1 cellular context compared by ENCODE assay signal in the genomic region with DNA sequence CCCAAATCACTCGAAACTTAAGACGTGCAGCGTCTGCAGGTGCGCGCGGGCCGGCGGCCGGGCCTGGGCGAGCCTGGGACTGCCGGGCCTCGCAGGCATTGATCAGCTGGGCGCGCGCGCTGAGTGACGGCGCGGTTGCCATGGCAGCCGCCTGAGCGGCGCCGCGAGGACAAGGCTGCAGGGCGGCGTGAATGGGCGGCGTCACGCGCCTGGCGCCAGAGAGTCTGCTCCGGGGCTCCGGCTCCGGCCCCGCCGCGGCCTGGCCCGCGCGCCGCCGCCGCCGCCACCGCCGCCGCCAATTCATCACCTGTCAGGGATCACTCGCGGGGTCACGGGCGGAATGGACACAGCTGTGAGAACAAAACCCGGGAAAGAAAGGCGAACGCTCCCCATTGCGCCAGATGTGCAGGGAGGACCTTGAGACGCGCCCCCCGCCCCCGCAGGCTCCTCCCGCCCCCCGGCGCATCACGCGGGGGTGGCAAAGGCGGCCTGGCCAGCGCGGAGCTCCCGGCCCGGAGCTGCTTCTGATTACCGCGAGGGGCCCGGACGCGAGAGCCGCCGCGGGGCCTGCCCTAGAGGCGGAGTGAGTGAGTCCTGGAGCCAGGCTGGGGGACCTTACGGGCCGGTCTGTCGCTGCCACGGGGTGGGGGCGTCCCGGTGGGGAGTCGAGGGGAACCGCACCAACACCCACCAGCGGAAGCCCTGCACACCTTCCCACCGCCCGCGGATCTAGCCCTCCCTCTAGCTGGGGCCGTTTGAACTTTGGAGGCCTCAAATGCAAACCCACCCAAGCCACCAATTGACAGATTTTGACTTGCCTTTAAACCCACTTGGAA.
TF ChIP-seq lines count a peak whose summit lies in the region.

No MANE protein-coding gene starts in this region.

TF ChIP-seq in HepG2, 621 proteins besides CTCF, POLR2A, EP300 and RAD21 (continues in another document):
- TF ChIP-seq THYN1 (CRISPR knock-in tag; IDR thresholded peaks at IDR 0.05; ENCODE audit: borderline replicate concordance, low read depth) (0 out of 2 replicates have a peak, but pooled peaks have one; percentile 38), MTF1 (CRISPR knock-in tag; IDR thresholded peaks at IDR 0.05) (no peak), NCOA5 (CRISPR knock-in tag; IDR thresholded peaks at IDR 0.05) (no peak), TCF7L2 (IDR thresholded peaks at IDR 0.05; ENCODE audit: low read depth, low read length) (no peak), ZBTB34 (CRISPR knock-in tag; IDR thresholded peaks at IDR 0.05) (0 out of 2 replicates have a peak, but pooled peaks have one; percentile 51), ARNT2 (CRISPR knock-in tag; IDR thresholded peaks at IDR 0.05; ENCODE audit: low read depth) (peak; percentile 86), ZZZ3 (CRISPR knock-in tag; IDR thresholded peaks at IDR 0.05; ENCODE audit: borderline replicate concordance) (no peak), ZNF576 (CRISPR knock-in tag; IDR thresholded peaks at IDR 0.05) (no peak; the same call in 1 of the 2 replicates), ZIK1 (CRISPR knock-in tag; IDR thresholded peaks at IDR 0.05; ENCODE audit: borderline replicate concordance, low read depth) (no peak), ZNF253 (CRISPR knock-in tag; IDR thresholded peaks at IDR 0.05; ENCODE audit: borderline replicate concordance) (no peak), ZFP1 (CRISPR knock-in tag; IDR thresholded peaks at IDR 0.05) (no peak), SP1 (IDR thresholded peaks at IDR 0.05) (no peak), SP1 (CRISPR knock-in tag; IDR thresholded peaks at IDR 0.05) (peak; percentile 26; the same call in 1 of the 2 replicates), KDM3A (CRISPR knock-in tag; IDR thresholded peaks at IDR 0.05; ENCODE audit: low read depth) (peak; percentile 7; the same call in 1 of the 2 replicates), SRSF4 (IDR thresholded peaks at IDR 0.05; ENCODE audit: low read depth, low read length, poor library complexity, severe bottlenecking) (no peak), ZNF841 (CRISPR knock-in tag; IDR thresholded peaks at IDR 0.05; ENCODE audit: borderline replicate concordance) (no peak; the same call in 1 of the 2 replicates), FOXK2 (IDR thresholded peaks at IDR 0.05) (no peak), MLLT10 (CRISPR knock-in tag; IDR thresholded peaks at IDR 0.05) (no peak), MEF2D (CRISPR knock-in tag; IDR thresholded peaks at IDR 0.05) (0 out of 2 replicates have a peak, but pooled peaks have one; percentile 24), THAP7 (CRISPR knock-in tag; IDR thresholded peaks at IDR 0.05) (0 out of 2 replicates have a peak, but pooled peaks have one; percentile 31), FOXO1 (CRISPR knock-in tag; IDR thresholded peaks at IDR 0.05) (peak; percentile 55; the same call in 1 of the 2 replicates), ZNF670 (CRISPR knock-in tag; IDR thresholded peaks at IDR 0.05; ENCODE audit: borderline replicate concordance) (no peak), ZNF580 (CRISPR knock-in tag; IDR thresholded peaks at IDR 0.05; ENCODE audit: borderline replicate concordance, low read depth) (no peak), ZNF780A (CRISPR knock-in tag; IDR thresholded peaks at IDR 0.05) (no peak), MIXL1 (CRISPR knock-in tag; IDR thresholded peaks at IDR 0.05) (no peak), ZNF326 (CRISPR knock-in tag; IDR thresholded peaks at IDR 0.05; ENCODE audit: borderline replicate concordance) (no peak), ZNF263 (CRISPR knock-in tag; IDR thresholded peaks at IDR 0.05) (peak; percentile 91), GMEB1 (CRISPR knock-in tag; IDR thresholded peaks at IDR 0.05; ENCODE audit: borderline replicate concordance) (peak; percentile 23; the same call in 1 of the 2 replicates), ZNF749 (CRISPR knock-in tag; IDR thresholded peaks at IDR 0.05; ENCODE audit: borderline replicate concordance) (no peak; the same call in none of the 2 replicates), ZNF562 (CRISPR knock-in tag; IDR thresholded peaks at IDR 0.05; ENCODE audit: borderline replicate concordance) (no peak), NCOR1 (IDR thresholded peaks at IDR 0.05; ENCODE audit: borderline replicate concordance, low read length) (peak; percentile 76; the same call in 1 of the 2 replicates), ZNF292 (CRISPR knock-in tag; IDR thresholded peaks at IDR 0.05; ENCODE audit: borderline replicate concordance, low read depth) (0 out of 2 replicates have a peak, but pooled peaks have one; percentile 52), ZMYM4 (CRISPR knock-in tag; IDR thresholded peaks at IDR 0.05) (0 out of 2 replicates have a peak, but pooled peaks have one; percentile 64), ELF4 (CRISPR knock-in tag; IDR thresholded peaks at IDR 0.05; ENCODE audit: borderline replicate concordance) (no peak), ZMAT3 (CRISPR knock-in tag; conservative IDR thresholded peaks at IDR 0.05) (peak; percentile 84), ZNF431 (CRISPR knock-in tag; IDR thresholded peaks at IDR 0.05; ENCODE audit: borderline replicate concordance, low read depth) (peak; percentile 68; the same call in 1 of the 2 replicates)
- TF ChIP-seq, protein P1, sequence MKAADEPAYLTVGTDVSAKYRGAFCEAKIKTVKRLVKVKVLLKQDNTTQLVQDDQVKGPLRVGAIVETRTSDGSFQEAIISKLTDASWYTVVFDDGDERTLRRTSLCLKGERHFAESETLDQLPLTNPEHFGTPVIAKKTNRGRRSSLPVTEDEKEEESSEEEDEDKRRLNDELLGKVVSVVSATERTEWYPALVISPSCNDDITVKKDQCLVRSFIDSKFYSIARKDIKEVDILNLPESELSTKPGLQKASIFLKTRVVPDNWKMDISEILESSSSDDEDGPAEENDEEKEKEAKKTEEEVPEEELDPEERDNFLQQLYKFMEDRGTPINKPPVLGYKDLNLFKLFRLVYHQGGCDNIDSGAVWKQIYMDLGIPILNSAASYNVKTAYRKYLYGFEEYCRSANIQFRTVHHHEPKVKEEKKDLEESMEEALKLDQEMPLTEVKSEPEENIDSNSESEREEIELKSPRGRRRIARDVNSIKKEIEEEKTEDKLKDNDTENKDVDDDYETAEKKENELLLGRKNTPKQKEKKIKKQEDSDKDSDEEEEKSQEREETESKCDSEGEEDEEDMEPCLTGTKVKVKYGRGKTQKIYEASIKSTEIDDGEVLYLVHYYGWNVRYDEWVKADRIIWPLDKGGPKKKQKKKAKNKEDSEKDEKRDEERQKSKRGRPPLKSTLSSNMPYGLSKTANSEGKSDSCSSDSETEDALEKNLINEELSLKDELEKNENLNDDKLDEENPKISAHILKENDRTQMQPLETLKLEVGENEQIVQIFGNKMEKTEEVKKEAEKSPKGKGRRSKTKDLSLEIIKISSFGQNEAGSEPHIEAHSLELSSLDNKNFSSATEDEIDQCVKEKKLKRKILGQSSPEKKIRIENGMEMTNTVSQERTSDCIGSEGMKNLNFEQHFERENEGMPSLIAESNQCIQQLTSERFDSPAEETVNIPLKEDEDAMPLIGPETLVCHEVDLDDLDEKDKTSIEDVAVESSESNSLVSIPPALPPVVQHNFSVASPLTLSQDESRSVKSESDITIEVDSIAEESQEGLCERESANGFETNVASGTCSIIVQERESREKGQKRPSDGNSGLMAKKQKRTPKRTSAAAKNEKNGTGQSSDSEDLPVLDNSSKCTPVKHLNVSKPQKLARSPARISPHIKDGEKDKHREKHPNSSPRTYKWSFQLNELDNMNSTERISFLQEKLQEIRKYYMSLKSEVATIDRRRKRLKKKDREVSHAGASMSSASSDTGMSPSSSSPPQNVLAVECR (CRISPR knock-in tag; IDR thresholded peaks at IDR 0.05; ENCODE audit: borderline replicate concordance) = peak; percentile 88
- TF ChIP-seq, protein P2, sequence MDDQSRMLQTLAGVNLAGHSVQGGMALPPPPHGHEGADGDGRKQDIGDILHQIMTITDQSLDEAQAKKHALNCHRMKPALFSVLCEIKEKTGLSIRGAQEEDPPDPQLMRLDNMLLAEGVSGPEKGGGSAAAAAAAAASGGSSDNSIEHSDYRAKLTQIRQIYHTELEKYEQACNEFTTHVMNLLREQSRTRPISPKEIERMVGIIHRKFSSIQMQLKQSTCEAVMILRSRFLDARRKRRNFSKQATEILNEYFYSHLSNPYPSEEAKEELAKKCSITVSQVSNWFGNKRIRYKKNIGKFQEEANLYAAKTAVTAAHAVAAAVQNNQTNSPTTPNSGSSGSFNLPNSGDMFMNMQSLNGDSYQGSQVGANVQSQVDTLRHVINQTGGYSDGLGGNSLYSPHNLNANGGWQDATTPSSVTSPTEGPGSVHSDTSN (CRISPR knock-in tag; IDR thresholded peaks at IDR 0.05; ENCODE audit: borderline replicate concordance) = peak; percentile 36; the same call in 1 of the 2 replicates
- TF ChIP-seq, protein P3, sequence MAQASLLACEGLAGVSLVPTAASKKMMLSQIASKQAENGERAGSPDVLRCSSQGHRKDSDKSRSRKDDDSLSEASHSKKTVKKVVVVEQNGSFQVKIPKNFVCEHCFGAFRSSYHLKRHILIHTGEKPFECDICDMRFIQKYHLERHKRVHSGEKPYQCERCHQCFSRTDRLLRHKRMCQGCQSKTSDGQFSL (CRISPR knock-in tag; IDR thresholded peaks at IDR 0.05) = peak; percentile 33; the same call in 1 of the 2 replicates
- TF ChIP-seq, protein P4, sequence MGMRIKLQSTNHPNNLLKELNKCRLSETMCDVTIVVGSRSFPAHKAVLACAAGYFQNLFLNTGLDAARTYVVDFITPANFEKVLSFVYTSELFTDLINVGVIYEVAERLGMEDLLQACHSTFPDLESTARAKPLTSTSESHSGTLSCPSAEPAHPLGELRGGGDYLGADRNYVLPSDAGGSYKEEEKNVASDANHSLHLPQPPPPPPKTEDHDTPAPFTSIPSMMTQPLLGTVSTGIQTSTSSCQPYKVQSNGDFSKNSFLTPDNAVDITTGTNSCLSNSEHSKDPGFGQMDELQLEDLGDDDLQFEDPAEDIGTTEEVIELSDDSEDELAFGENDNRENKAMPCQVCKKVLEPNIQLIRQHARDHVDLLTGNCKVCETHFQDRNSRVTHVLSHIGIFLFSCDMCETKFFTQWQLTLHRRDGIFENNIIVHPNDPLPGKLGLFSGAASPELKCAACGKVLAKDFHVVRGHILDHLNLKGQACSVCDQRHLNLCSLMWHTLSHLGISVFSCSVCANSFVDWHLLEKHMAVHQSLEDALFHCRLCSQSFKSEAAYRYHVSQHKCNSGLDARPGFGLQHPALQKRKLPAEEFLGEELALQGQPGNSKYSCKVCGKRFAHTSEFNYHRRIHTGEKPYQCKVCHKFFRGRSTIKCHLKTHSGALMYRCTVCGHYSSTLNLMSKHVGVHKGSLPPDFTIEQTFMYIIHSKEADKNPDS (CRISPR knock-in tag; IDR thresholded peaks at IDR 0.05) = no peak
- TF ChIP-seq, protein P5, sequence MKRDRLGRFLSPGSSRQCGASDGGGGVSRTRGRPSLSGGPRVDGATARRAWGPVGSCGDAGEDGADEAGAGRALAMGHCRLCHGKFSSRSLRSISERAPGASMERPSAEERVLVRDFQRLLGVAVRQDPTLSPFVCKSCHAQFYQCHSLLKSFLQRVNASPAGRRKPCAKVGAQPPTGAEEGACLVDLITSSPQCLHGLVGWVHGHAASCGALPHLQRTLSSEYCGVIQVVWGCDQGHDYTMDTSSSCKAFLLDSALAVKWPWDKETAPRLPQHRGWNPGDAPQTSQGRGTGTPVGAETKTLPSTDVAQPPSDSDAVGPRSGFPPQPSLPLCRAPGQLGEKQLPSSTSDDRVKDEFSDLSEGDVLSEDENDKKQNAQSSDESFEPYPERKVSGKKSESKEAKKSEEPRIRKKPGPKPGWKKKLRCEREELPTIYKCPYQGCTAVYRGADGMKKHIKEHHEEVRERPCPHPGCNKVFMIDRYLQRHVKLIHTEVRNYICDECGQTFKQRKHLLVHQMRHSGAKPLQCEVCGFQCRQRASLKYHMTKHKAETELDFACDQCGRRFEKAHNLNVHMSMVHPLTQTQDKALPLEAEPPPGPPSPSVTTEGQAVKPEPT (CRISPR knock-in tag; IDR thresholded peaks at IDR 0.05; ENCODE audit: low read depth) = no peak; the same call in 1 of the 2 replicates
- TF ChIP-seq, protein P6, sequence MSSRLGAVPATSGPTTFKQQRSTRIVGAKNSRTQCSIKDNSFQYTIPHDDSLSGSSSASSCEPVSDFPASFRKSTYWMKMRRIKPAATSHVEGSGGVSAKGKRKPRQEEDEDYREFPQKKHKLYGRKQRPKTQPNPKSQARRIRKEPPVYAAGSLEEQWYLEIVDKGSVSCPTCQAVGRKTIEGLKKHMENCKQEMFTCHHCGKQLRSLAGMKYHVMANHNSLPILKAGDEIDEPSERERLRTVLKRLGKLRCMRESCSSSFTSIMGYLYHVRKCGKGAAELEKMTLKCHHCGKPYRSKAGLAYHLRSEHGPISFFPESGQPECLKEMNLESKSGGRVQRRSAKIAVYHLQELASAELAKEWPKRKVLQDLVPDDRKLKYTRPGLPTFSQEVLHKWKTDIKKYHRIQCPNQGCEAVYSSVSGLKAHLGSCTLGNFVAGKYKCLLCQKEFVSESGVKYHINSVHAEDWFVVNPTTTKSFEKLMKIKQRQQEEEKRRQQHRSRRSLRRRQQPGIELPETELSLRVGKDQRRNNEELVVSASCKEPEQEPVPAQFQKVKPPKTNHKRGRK (CRISPR knock-in tag; IDR thresholded peaks at IDR 0.05) = no peak
